ENCODE assay signal across 17 cellular contexts in the genomic region with DNA sequence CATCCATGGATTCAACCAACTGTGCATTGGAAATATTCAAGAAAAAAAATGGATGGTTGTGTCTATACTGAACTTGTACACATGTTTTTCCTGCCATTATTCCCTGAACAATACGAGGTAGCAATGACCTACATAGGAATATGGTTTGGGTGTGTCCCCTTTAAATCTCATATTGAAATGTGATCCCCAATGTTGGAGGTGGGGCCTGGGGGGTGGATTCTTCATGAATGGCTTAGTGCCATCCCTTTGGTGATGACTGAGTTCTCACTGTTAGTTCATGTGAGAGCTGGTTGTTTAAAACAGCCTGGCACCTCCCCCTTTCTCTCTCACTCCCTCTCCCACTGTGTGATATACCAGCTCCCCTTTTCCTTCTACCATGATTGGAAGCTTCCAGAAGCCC.
DNase-seq lines count a peak whose midpoint lies in the region; TF ChIP-seq lines count a peak whose summit lies in the region.
"Had no signal": no experiment of that assay in that cellular context is flagged by ENCODE, and none has a peak within 500 bp of the region (broad histone marks: within the 10 kb centered on the region; RNA-seq: fewer than 3 reads in every experiment).

No MANE protein-coding gene starts in this region.

- intact Hi-C loops in lower leg skin (cut with DNase I; ENCODE audit: low total_unique reads) = no loop called here

- no peak for TF ChIP-seq POLR2A in lower leg skin (IDR thresholded peaks at IDR 0.05)

- H3K4me3 ChIP-seq in fibroblast of mammary gland (ENCODE audit: control insufficient read depth, low read depth, low read length) (no peak overlapping the region), lower leg skin (ENCODE audit: low read depth, poor library complexity, severe bottlenecking) (no peak overlapping the region)
- H3K4me3 ChIP-seq: A549, GM23248 had no signal

- no peak for TF ChIP-seq CTCF in fibroblast of mammary gland (conservative IDR thresholded peaks at IDR 0.05; ENCODE audit: control insufficient read depth, insufficient read depth, low read depth, low read length)
- TF ChIP-seq CTCF in lower leg skin (IDR thresholded peaks at IDR 0.05) = no peak

- peak; percentile 2 for DNase-seq in EH (ENCODE audit: low read depth)
- peak; percentile 37 for DNase-seq in HT1080 (ENCODE audit: low read depth)
- peak; percentile 26 for DNase-seq in SW480 (ENCODE audit: low spot score)
- DNase-seq in fibroblast of mammary gland (ENCODE audit: low read depth) = peak; percentile 5
- no peak for DNase-seq in germinal center (ENCODE audit: low spot score)
- no peak for DNase-seq in activated T-cell treated with anti-CD3 and anti-CD28 coated beads, Interleukin-2, amount 50 U/mL, for 48 hours
- DNase-seq in lower leg skin (ENCODE audit: low spot score in 2 of 2) = no peak
- DNase-seq: DMS79 treated with DMSO at 0.1 percent for 48 hours, GM23248, KG1, NCI-H1092 treated with DMSO at 0.1 percent for 48 hours, NCI-H1436 treated with DMSO at 0.1 percent for 48 hours, NCI-H2029, NCI-H2171 treated with DMSO at 0.1 percent for 48 hours, NCI-H524 treated with DMSO at 0.1 percent for 48 hours, NCI-H82 had no signal

- WGBS in lower leg skin, 2 donors = 30 to 43% methylated on average over 1 of the region's 1 CpG

Comparison
In these comparisons a context has a peak if more than half of its experiments do, and no peak if none do; other contexts are left out.
1. DNase-seq: peak in EH (single experiment), HT1080 (single experiment), SW480 (single experiment) and fibroblast of mammary gland (single experiment); none in germinal center (single experiment), activated T-cell treated with anti-CD3 and anti-CD28 coated beads, Interleukin-2, amount 50 U/mL, for 48 hours (0 of 2) and lower leg skin (0 of 2).